Comparison of ENCODE assay signal across 35 cellular contexts in the genomic region with DNA sequence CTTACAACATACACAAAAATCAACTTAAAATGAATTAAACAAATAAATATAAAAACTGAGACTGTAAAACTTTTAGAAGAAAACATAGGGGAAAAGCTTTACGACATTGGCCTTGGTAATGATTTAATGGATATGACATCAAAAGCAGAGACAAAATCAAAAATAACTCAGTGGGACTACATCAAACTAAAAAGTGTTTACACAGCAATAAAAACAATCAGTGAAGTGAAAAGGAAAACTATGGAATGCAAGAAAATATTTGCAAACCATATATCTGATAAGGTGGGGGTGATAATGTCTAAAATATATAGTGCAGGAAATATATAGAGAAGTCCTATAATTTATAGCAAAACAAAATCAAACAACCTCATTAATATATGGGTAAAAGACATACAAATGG.
"Had no signal": no experiment of that assay in that cellular context is flagged by ENCODE, and none has a peak within 500 bp of the region (broad histone marks: within the 10 kb centered on the region; RNA-seq: fewer than 3 reads in every experiment).

No MANE protein-coding gene starts in this region.

- H3K4me2 ChIP-seq: KMS-11 had no signal

- H3K9me3 ChIP-seq: MG63 had no signal

- H3K36me3 ChIP-seq: MG63 had no signal

- H3K9ac ChIP-seq: KMS-11 had no signal

- DNase-seq: Karpas-422, Kasumi-1, MG63, MM.1S, MV-4-11, NCI-H1048, NCI-H1092, NCI-H1092 treated with DMSO at 0.1 percent for 48 hours, NCI-H1105, NCI-H1105 treated with DMSO at 0.1 percent for 48 hours, NCI-H1417, NCI-H1417 treated with DMSO at 0.1 percent for 48 hours, NCI-H1436, NCI-H1436 treated with DMSO at 0.1 percent for 48 hours, NCI-H146, NCI-H1694, NCI-H1694 treated with DMSO at 0.1 percent for 48 hours, NCI-H187, NCI-H187 treated with DMSO at 0.1 percent for 48 hours, NCI-H1930, NCI-H2029, NCI-H2029 treated with DMSO at 0.1 percent for 48 hours, NCI-H2081, NCI-H2081 treated with DMSO at 0.1 percent for 48 hours, NCI-H2107, NCI-H2171, NCI-H2171 treated with DMSO at 0.1 percent for 48 hours, NCI-H2227 treated with DMSO at 0.1 percent for 48 hours, NCI-H226, NCI-H345, NCI-H446, NCI-H446 treated with DMSO at 0.1 percent for 48 hours, NCI-H510A, NCI-H510A treated with DMSO at 0.1 percent for 48 hours had no signal

- H3K27ac ChIP-seq: KMS-11 had no signal

- H3K27me3 ChIP-seq: MG63 had no signal

- H3K4me3 ChIP-seq: MG63 had no signal
